ENCODE assay signal across 8 cellular contexts in the genomic region with DNA sequence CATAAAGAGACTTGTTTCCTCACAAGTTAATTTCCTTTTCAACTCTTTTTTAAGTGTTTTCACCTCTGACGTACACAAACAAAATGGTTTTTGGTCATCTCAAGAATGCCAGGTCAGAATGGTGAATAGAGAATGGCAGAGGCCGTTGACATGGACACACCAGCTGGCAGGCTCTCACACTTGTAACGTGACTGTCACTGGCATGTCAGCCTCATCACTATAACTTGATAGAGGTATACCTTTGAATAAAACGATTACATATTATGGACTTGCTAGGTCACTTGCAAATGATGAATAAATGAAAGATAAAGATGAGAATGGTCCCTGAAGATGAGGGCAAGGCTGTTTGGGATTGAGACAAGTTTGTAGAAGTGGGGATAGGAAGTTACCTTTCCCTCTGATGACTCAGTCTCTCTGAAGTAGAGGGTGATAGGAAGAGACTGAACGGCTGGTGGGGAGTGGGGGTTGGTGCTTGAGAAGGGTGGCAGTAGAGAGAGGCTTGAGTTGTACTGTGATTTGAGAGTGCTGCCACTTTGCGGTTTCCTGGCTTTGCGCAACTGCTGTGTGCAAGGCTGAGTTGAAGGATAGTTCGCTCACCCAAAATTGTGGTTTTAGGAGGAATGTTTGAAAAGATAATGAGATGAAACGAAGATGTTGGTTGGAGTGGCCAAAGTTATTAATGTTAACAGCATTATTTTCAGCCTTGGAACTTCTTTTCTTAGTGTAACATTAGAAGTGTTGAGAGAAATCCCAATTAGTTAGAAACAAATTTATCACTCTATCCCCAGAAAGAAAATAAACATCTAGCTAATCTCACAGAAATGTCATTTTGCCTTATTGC. TPM values are rescaled to one million over a fixed set of nuclear protein-coding genes. Genes with fewer than 3 reads are reported as not detected.
DNase-seq lines count a peak whose midpoint lies in the region; ATAC-seq and TF ChIP-seq lines count a peak whose summit lies in the region.

No MANE protein-coding gene starts in this region.

- no peaks in the 10 kb centered on the region for H3K27me3 Mint-ChIP-seq in activated B cell treated with CpG ODN at 0.5 μM for 24 hours

- H3K36me3 ChIP-seq in OCI-LY7 (ENCODE audit: insufficient read depth, low read length) = peaks cover 83% of the 10 kb centered on the region

- peaks cover 8% of the 10 kb centered on the region for H3K4me1 ChIP-seq in OCI-LY7 (ENCODE audit: insufficient read depth, low read length, poor library complexity, severe bottlenecking)

- H3K4me3 ChIP-seq in Jurkat, Clone E6-1 (ENCODE audit: low read length) = peak overlapping the region; percentile 1
- H3K4me3 ChIP-seq in epithelial cell of esophagus (ENCODE audit: low read length) = no peak overlapping the region
- no peak overlapping the region for H3K4me3 ChIP-seq in OCI-LY7 (ENCODE audit: low read depth, low read length, poor library complexity, severe bottlenecking)

- no peak overlapping the region for H3K27ac ChIP-seq in OCI-LY7 (ENCODE audit: low read depth, low read length, poor library complexity, severe bottlenecking)

- H3K9me3 ChIP-seq in OCI-LY7 (ENCODE audit: low read length) = no peaks in the 10 kb centered on the region

- TF ChIP-seq CTCF in activated B cell treated with CpG ODN at 0.5 μM for 24 hours (IDR thresholded peaks at IDR 0.05) (no peak), epithelial cell of esophagus (IDR thresholded peaks at IDR 0.05; ENCODE audit: insufficient read depth, low read depth, low read length, missing control alignments) (no peak), OCI-LY7 (conservative IDR thresholded peaks at IDR 0.05; ENCODE audit: low read length) (no peak)

- no peak overlapping the region for H3K4me2 ChIP-seq in OCI-LY7 (ENCODE audit: low read length)

- no peak overlapping the region for H2AFZ ChIP-seq in OCI-LY7 (ENCODE audit: low read length)

- no peaks in the 10 kb centered on the region for H3K9me2 ChIP-seq in OCI-LY7 (ENCODE audit: insufficient read depth, low read length)

- intact Hi-C loops in activated B cell treated with CpG ODN at 0.5 μM for 24 hours (cut with micrococcal nuclease) = no loop called here
- intact Hi-C loops in OCI-LY7 (cut with micrococcal nuclease; ENCODE audit: unreplicated experiment) = no loop called here

- CTCF ChIA-PET in activated B cell treated with CpG ODN at 0.5 μM for 24 hours (lab: Charles Lee) (interaction anchor here (1.8 kb wide), 1 partner anchor 10 kb away, joined by 12 read pairs; no protein-coding TSS in a partner anchor), OCI-LY7 (lab: Charles Lee; ENCODE audit: unreplicated experiment) (no interaction called here)

- no TSS peak for BruUV-seq in OCI-LY7 (replicated peaks; lab: Mats Ljungman, UMichigan)

- no peak overlapping the region for H3K27ac Mint-ChIP-seq in activated B cell treated with CpG ODN at 0.5 μM for 24 hours

- H3K4me3 Mint-ChIP-seq in activated B cell treated with CpG ODN at 0.5 μM for 24 hours = no peak overlapping the region

- H4K20me1 ChIP-seq in OCI-LY7 (ENCODE audit: insufficient read depth, low read length) = 0 out of 2 replicates have a peak, but pooled peaks cover 5% of the 10 kb centered on the region

- H3K79me2 ChIP-seq in OCI-LY7 (ENCODE audit: insufficient read depth, low read depth, low read length) = peaks cover 23% of the 10 kb centered on the region; the same call in 1 of the 2 replicates

- ATAC-seq in activated B cell treated with CpG ODN at 0.5 μM for 24 hours (ENCODE audit: low read depth) (peak; percentile 50), GM18517 (IDR thresholded peaks at IDR 0.05; ENCODE audit: unreplicated experiment) (no peak)

- no peaks in the 10 kb centered on the region for H3K9me3 Mint-ChIP-seq in activated B cell treated with CpG ODN at 0.5 μM for 24 hours

- POLR2A ChIA-PET in activated B cell treated with CpG ODN at 0.5 μM for 24 hours (lab: Charles Lee) (interaction anchor here (1.1 kb wide), 1 partner anchor 31 kb away, joined by 3 read pairs; a partner anchor contains a TSS), OCI-LY7 (lab: Charles Lee) (interaction anchor here (0.6 to 2.4 kb wide), 3 partner anchors 8 to 821 kb away, joined by 3 to 7 read pairs (median 3); no protein-coding TSS in a partner anchor)

- peak; percentile 97 for DNase-seq in Jurkat, Clone E6-1 (ENCODE audit: low read depth, low spot score)
- DNase-seq in activated B cell treated with CpG ODN at 0.5 μM for 24 hours = no peak
- peak; percentile 22 for DNase-seq in epithelial cell of esophagus (ENCODE audit: low read depth)
- peak; percentile 68 for DNase-seq in stimulated activated CD8-positive, alpha-beta memory T cell treated with anti-CD3 and anti-CD28 coated beads, Interleukin-4, amount 100 ng/mL, for 48 hours
- no peak for DNase-seq in NCI-H345 (lab: John Stamatoyannopoulos, UW)
- DNase-seq in NCI-H2081 (lab: John Stamatoyannopoulos, UW) = no peak
- DNase-seq in OCI-LY7 (ENCODE audit: low spot score) = no peak

- peaks cover 68% of the 10 kb centered on the region for H3K36me3 Mint-ChIP-seq in activated B cell treated with CpG ODN at 0.5 μM for 24 hours (ENCODE audit: low read depth)

- H3K4me1 Mint-ChIP-seq in activated B cell treated with CpG ODN at 0.5 μM for 24 hours = peaks cover 6% of the 10 kb centered on the region

RNA-seq across cellular contexts. Expression of a gene that starts 30.3 kb away (rescaled TPM):
- polyA plus RNA-seq in Jurkat, Clone E6-1 (2012; ENCODE audit: insufficient read depth, insufficient read length) = 39.3 TPM
- 33.0 and 35.7 TPM in 2 replicates for total RNA-seq in activated B cell treated with CpG ODN at 0.5 μM for 24 hours
- total RNA-seq in OCI-LY7 (2014; rRNA removed; shearing (Covaris generic)) = 25.9 and 27.8 TPM in 2 replicates
- total RNA-seq in OCI-LY7 (2022) = 47.7 and 50.0 TPM in 2 replicates

Comparison
In these comparisons a context has a peak if more than half of its experiments do, and no peak if none do; other contexts are left out.
1. DNase-seq: peak in Jurkat, Clone E6-1 (single experiment), epithelial cell of esophagus (single experiment) and stimulated activated CD8-positive, alpha-beta memory T cell treated with anti-CD3 and anti-CD28 coated beads, Interleukin-4, amount 100 ng/mL, for 48 hours (single experiment); none in activated B cell treated with CpG ODN at 0.5 μM for 24 hours (single experiment), NCI-H345 (single experiment), NCI-H2081 (0 of 2) and OCI-LY7 (single experiment).